In genomic region chr5:11527994-11528393, GRCh38 we compare ENCODE assay signal across 19 cellular contexts.
"Had no signal": no experiment of that assay in that cellular context is flagged by ENCODE, and none has a peak within 500 bp of the region (broad histone marks: within the 10 kb centered on the region; RNA-seq: fewer than 3 reads in every experiment).

No MANE protein-coding gene starts in this region.

- ATAC-seq: effector memory CD8-positive, alpha-beta T cell; foreskin keratinocyte; psoas muscle; right lobe of liver; stimulated activated memory B cell treated with anti-CD40 and anti-IgM and Interleukin-4, amounts not matched to agents 10 μg/mL and 1 μg/mL and 100 μg/mL, for 72 hours had no signal

- H3K36me3 ChIP-seq: right lobe of liver, tibial nerve, upper lobe of right lung, vagina had no signal

- H3K4me1 ChIP-seq: foreskin keratinocyte, psoas muscle, right lobe of liver, upper lobe of right lung, vagina had no signal

- H3K27ac ChIP-seq: foreskin keratinocyte, hepatocyte, psoas muscle, right lobe of liver, tibial nerve, upper lobe of right lung, vagina had no signal

- H3K4me3 ChIP-seq: hepatocyte, lung, psoas muscle, right lobe of liver, tibial nerve, upper lobe of right lung, vagina had no signal

- H3K27ac Mint-ChIP-seq: dendritic cell treated with granulocyte-macrophage colony-stimulating factor and Interleukin-4, amounts not matched to agents 40 ng/mL and 50 ng/mL, for 4 days; effector memory CD8-positive, alpha-beta T cell; natural killer cell treated with Interleukin-12 subunit alpha and Interleukin-12 subunit beta and Interleukin-15 and Interleukin-18, amount 100 ng/mL, for 72 hours; stimulated activated memory B cell treated with anti-CD40 and anti-IgM and Interleukin-4, amounts not matched to agents 10 μg/mL and 1 μg/mL and 100 μg/mL, for 72 hours; stimulated activated naive CD8-positive, alpha-beta T cell treated with anti-CD3 and anti-CD28 coated beads, Interleukin-15, Interleukin-2, amounts not matched to agents 100 ng/mL and 50 ng/mL, for 24 hours had no signal

- H3K27me3 ChIP-seq: foreskin keratinocyte, hepatocyte, right lobe of liver, tibial nerve, upper lobe of right lung, vagina had no signal

- H3K4me3 Mint-ChIP-seq: dendritic cell treated with granulocyte-macrophage colony-stimulating factor and Interleukin-4, amounts not matched to agents 40 ng/mL and 50 ng/mL, for 4 days; effector memory CD8-positive, alpha-beta T cell; natural killer cell treated with Interleukin-12 subunit alpha and Interleukin-12 subunit beta and Interleukin-15 and Interleukin-18, amount 100 ng/mL, for 72 hours; stimulated activated memory B cell treated with anti-CD40 and anti-IgM and Interleukin-4, amounts not matched to agents 10 μg/mL and 1 μg/mL and 100 μg/mL, for 72 hours; stimulated activated naive CD8-positive, alpha-beta T cell treated with anti-CD3 and anti-CD28 coated beads, Interleukin-15, Interleukin-2, amounts not matched to agents 100 ng/mL and 50 ng/mL, for 24 hours had no signal

- H3K4me1 Mint-ChIP-seq: stimulated activated memory B cell treated with anti-CD40 and anti-IgM and Interleukin-4, amounts not matched to agents 10 μg/mL and 1 μg/mL and 100 μg/mL, for 72 hours had no signal

- DNase-seq: effector memory CD8-positive, alpha-beta T cell; foreskin keratinocyte; head of caudate nucleus; kidney; mesenchymal stem cell; midbrain; psoas muscle; retina; right lobe of liver; stimulated activated CD4-positive, alpha-beta T cell treated with anti-CD3 and anti-CD28 coated beads, Interleukin-4, amount 100 ng/mL, for 1 hour; upper lobe of right lung had no signal

- H3K9me3 Mint-ChIP-seq: dendritic cell treated with granulocyte-macrophage colony-stimulating factor and Interleukin-4, amounts not matched to agents 40 ng/mL and 50 ng/mL, for 4 days; natural killer cell treated with Interleukin-12 subunit alpha and Interleukin-12 subunit beta and Interleukin-15 and Interleukin-18, amount 100 ng/mL, for 72 hours; stimulated activated memory B cell treated with anti-CD40 and anti-IgM and Interleukin-4, amounts not matched to agents 10 μg/mL and 1 μg/mL and 100 μg/mL, for 72 hours; stimulated activated naive CD8-positive, alpha-beta T cell treated with anti-CD3 and anti-CD28 coated beads, Interleukin-15, Interleukin-2, amounts not matched to agents 100 ng/mL and 50 ng/mL, for 24 hours had no signal

- H3K27me3 Mint-ChIP-seq: dendritic cell treated with granulocyte-macrophage colony-stimulating factor and Interleukin-4, amounts not matched to agents 40 ng/mL and 50 ng/mL, for 4 days; effector memory CD8-positive, alpha-beta T cell; natural killer cell treated with Interleukin-12 subunit alpha and Interleukin-12 subunit beta and Interleukin-15 and Interleukin-18, amount 100 ng/mL, for 72 hours; stimulated activated memory B cell treated with anti-CD40 and anti-IgM and Interleukin-4, amounts not matched to agents 10 μg/mL and 1 μg/mL and 100 μg/mL, for 72 hours; stimulated activated naive CD8-positive, alpha-beta T cell treated with anti-CD3 and anti-CD28 coated beads, Interleukin-15, Interleukin-2, amounts not matched to agents 100 ng/mL and 50 ng/mL, for 24 hours had no signal

- H3K36me3 Mint-ChIP-seq: natural killer cell treated with Interleukin-12 subunit alpha and Interleukin-12 subunit beta and Interleukin-15 and Interleukin-18, amount 100 ng/mL, for 72 hours; stimulated activated memory B cell treated with anti-CD40 and anti-IgM and Interleukin-4, amounts not matched to agents 10 μg/mL and 1 μg/mL and 100 μg/mL, for 72 hours had no signal

- H3K9me3 ChIP-seq: psoas muscle, right lobe of liver, tibial nerve, upper lobe of right lung, vagina had no signal
